12 cellular contexts compared by ENCODE assay signal in genomic region chr10:30368065-30368718, GRCh38. TPM values are rescaled to one million over a fixed set of nuclear protein-coding genes. Genes with fewer than 3 reads are reported as not detected.
A peak's percentile ranks its signal among the peaks of the same experiment; 100 is the strongest.
DNase-seq lines count a peak whose midpoint lies in the region; ATAC-seq and TF ChIP-seq lines count a peak whose summit lies in the region.
"Had no signal": no experiment of that assay in that cellular context is flagged by ENCODE, and none has a peak within 500 bp of the region (broad histone marks: within the 10 kb centered on the region; RNA-seq: fewer than 3 reads in every experiment).

No MANE protein-coding gene starts in this region.

- H2AK5ac ChIP-seq in IMR-90 (ENCODE audit: low read depth, low read length) = no peak overlapping the region

- no peak overlapping the region for H3K4ac ChIP-seq in IMR-90 (ENCODE audit: low read depth, low read length)

- intact Hi-C loops in IMR-90 (cut with micrococcal nuclease) (no loop called here), right lobe of liver (cut with DNase I) (no loop called here)

- no peaks in the 10 kb centered on the region for H3K79me1 ChIP-seq in IMR-90 (ENCODE audit: low read depth in 1 of 2, low read length in 2 of 2)

- no peak overlapping the region for H3K9ac ChIP-seq in IMR-90 (ENCODE audit: low read depth, low read length)

- BruUV-seq in IMR-90 (replicated peaks; lab: Mats Ljungman, UMichigan) = no TSS peak

- ATAC-seq in IMR-90 (ENCODE audit: low read depth) = no peak
- ATAC-seq in esophagus mucosa = peak; percentile 86
- peak in 3 of 4 donors; percentile 22 to 43 (median 29) for ATAC-seq in right lobe of liver
- ATAC-seq: activated T-helper 17 cell treated with anti-CD3 and anti-CD28 coated beads, Interleukin-2, amount 50 U/mL, for 72 hours; CD8-positive, alpha-beta T cell had no signal

- H3K36me3 ChIP-seq in IMR-90 (ENCODE audit: control insufficient read depth, insufficient read depth, low read length) (no peaks in the 10 kb centered on the region), right lobe of liver (no peaks in the 10 kb centered on the region), suprapubic skin (no peaks in the 10 kb centered on the region)

- TF ChIP-seq CTCF in IMR-90 (conservative IDR thresholded peaks at IDR 0.05; ENCODE audit: low read depth, low read length) (no peak), right lobe of liver (IDR thresholded peaks at IDR 0.05) (no peak), suprapubic skin (IDR thresholded peaks at IDR 0.05) (no peak), GM13976 (IDR thresholded peaks at IDR 0.05; ENCODE audit: borderline replicate concordance, control extremely low read depth, extremely low read depth, insufficient read depth, missing control alignments) (no peak)

- no peak overlapping the region for H3K23ac ChIP-seq in IMR-90 (ENCODE audit: low read depth, low read length)

- dilution Hi-C loops in IMR-90 (cut with HindIII; ENCODE audit: low sequenced_read_pairs, unreplicated experiment) = no loop called here

- H4K20me1 ChIP-seq in IMR-90 (ENCODE audit: insufficient read depth, low read length) = no peaks in the 10 kb centered on the region

- H3K27ac ChIP-seq in IMR-90 (ENCODE audit: insufficient read depth, low read length) (no peak overlapping the region), right lobe of liver (no peak overlapping the region), suprapubic skin (peak overlapping the region; percentile 45)

- H2BK20ac ChIP-seq in IMR-90 (ENCODE audit: low read depth, low read length) = no peak overlapping the region

- H4K91ac ChIP-seq in IMR-90 (ENCODE audit: insufficient read depth, low read depth, low read length) = no peak overlapping the region

- H2AK9ac ChIP-seq in IMR-90 (replicated peaks; ENCODE audit: low read depth, low read length, poor library complexity) = no peak overlapping the region

- H2BK15ac ChIP-seq in IMR-90 (ENCODE audit: low read depth, low read length) = no peak overlapping the region

- no peak overlapping the region for H3K4me3 ChIP-seq in IMR-90 (ENCODE audit: insufficient read depth, low read depth, low read length)
- H3K4me3 ChIP-seq in right lobe of liver = no peak overlapping the region
- peak overlapping the region; percentile 18 for H3K4me3 ChIP-seq in suprapubic skin

- no peak overlapping the region for H4K8ac ChIP-seq in IMR-90 (ENCODE audit: low read depth in 2 of 2, low read length in 2 of 2)

- in situ Hi-C loops in IMR-90 (cut with MboI; ENCODE audit: low sequenced_read_pairs) (no loop called here), GM13976 (cut with MboI; ENCODE audit: low sequenced_read_pairs, unreplicated experiment) (no loop called here)

- TF ChIP-seq POLR2A in IMR-90 (IDR thresholded peaks at IDR 0.05; ENCODE audit: low read depth, low read length) = no peak
- TF ChIP-seq POLR2A in right lobe of liver (IDR thresholded peaks at IDR 0.05) = no peak
- TF ChIP-seq POLR2A in suprapubic skin (IDR thresholded peaks at IDR 0.05) = no peak

- no peak overlapping the region for H2BK5ac ChIP-seq in IMR-90 (ENCODE audit: low read depth, low read length, poor library complexity, severe bottlenecking)

- peak overlapping the region; percentile 23 for H2AFZ ChIP-seq in IMR-90 (replicated peaks; ENCODE audit: low read length, poor library complexity)

- 30% methylated on average over 13 of the region's 22 CpGs; no CpG with 5 or more reads in 1 of the 2 experiments for WGBS in IMR-90 (ENCODE audit: extremely low coverage in 2 of 2, insufficient read length in 1 of 2), 2 experiments
- WGBS in right lobe of liver (ENCODE audit: insufficient coverage, low coverage, low lambda C conversion rate, missing lambda C conversion rate) = 42% methylated on average over 2 of the region's 22 CpGs
- 25% methylated on average over 19 of the region's 22 CpGs for WGBS in suprapubic skin

- H4K5ac ChIP-seq in IMR-90 (ENCODE audit: low read depth, low read length) = no peak overlapping the region

- H3K4me2 ChIP-seq in IMR-90 (ENCODE audit: low read depth, low read length) = no peak overlapping the region

- no peaks in the 10 kb centered on the region for H3K4me1 ChIP-seq in IMR-90 (ENCODE audit: control insufficient read depth, insufficient read depth, low read length)
- H3K4me1 ChIP-seq in right lobe of liver = no peaks in the 10 kb centered on the region
- H3K4me1 ChIP-seq in suprapubic skin = peaks cover 12% of the 10 kb centered on the region

- POLR2A ChIA-PET in IMR-90 (lab: Charles Lee; ENCODE audit: unreplicated experiment) = no interaction called here

- H2BK120ac ChIP-seq in IMR-90 (ENCODE audit: low read depth, low read length) = no peak overlapping the region

- H3K27me3 ChIP-seq in IMR-90 (ENCODE audit: control insufficient read depth, insufficient read depth, low read length) = peaks cover 55% of the 10 kb centered on the region
- H3K27me3 ChIP-seq in right lobe of liver = no peaks in the 10 kb centered on the region
- no peaks in the 10 kb centered on the region for H3K27me3 ChIP-seq in suprapubic skin

- no peak overlapping the region for H3K18ac ChIP-seq in IMR-90 (ENCODE audit: low read depth, low read length)

- no peak for TF ChIP-seq RAD21 in IMR-90 (IDR thresholded peaks at IDR 0.05; ENCODE audit: low read length)

- H3K14ac ChIP-seq in IMR-90 (replicated peaks; ENCODE audit: low read depth, low read length) = no peak overlapping the region

- DNase-seq in IMR-90 = no peak
- DNase-seq in right lobe of liver = no peak
- peak; percentile 61 to 76 for DNase-seq in suprapubic skin (ENCODE audit: low spot score in 2 of 2)
- DNase-seq in occipital lobe (lab: John Stamatoyannopoulos, UW) = no peak
- DNase-seq in amniotic stem cell (lab: John Stamatoyannopoulos, UW) = no peak
- DNase-seq in GM13976 (ENCODE audit: low spot score) = no peak
- DNase-seq: NCI-H1105 treated with DMSO at 0.1 percent for 48 hours, NCI-H69, T-helper 9 cell had no signal

- no peaks in the 10 kb centered on the region for H3K9me1 ChIP-seq in IMR-90 (ENCODE audit: insufficient read depth, low read length)

- TF ChIP-seq EP300 in suprapubic skin (IDR thresholded peaks at IDR 0.05) = no peak

- no peaks in the 10 kb centered on the region for H3K9me3 ChIP-seq in IMR-90 (ENCODE audit: control insufficient read depth, insufficient read depth, low read length)
- H3K9me3 ChIP-seq in right lobe of liver = no peaks in the 10 kb centered on the region
- no peaks in the 10 kb centered on the region for H3K9me3 ChIP-seq in suprapubic skin

- H3K56ac ChIP-seq in IMR-90 (ENCODE audit: extremely low read depth, insufficient read depth, low read length) = no peak overlapping the region

- CTCF ChIA-PET in IMR-90 (lab: Yijun Ruan, JAX) = no interaction called here

TF ChIP-seq in IMR-90, 13 proteins besides CTCF, POLR2A, EP300 and RAD21:
- TF ChIP-seq SMC3 (IDR thresholded peaks at IDR 0.05; ENCODE audit: low read depth, low read length) = no peak
- no peak for TF ChIP-seq CHD1 (IDR thresholded peaks at IDR 0.05; ENCODE audit: low read depth, low read length)
- no peak for TF ChIP-seq NFE2L2 (IDR thresholded peaks at IDR 0.05; ENCODE audit: low read depth, low read length)
- TF ChIP-seq ELK1 (IDR thresholded peaks at IDR 0.05; ENCODE audit: borderline replicate concordance, low read depth, low read length) = no peak
- no peak for TF ChIP-seq CEBPB (IDR thresholded peaks at IDR 0.05; ENCODE audit: low read depth, low read length)
- TF ChIP-seq FOS (IDR thresholded peaks at IDR 0.05; ENCODE audit: low read depth, low read length) = no peak
- no peak for TF ChIP-seq RCOR1 (IDR thresholded peaks at IDR 0.05; ENCODE audit: insufficient replicate concordance, low read length)
- no peak for TF ChIP-seq BHLHE40 (IDR thresholded peaks at IDR 0.05; ENCODE audit: low read depth, low read length)
- TF ChIP-seq RFX5 (IDR thresholded peaks at IDR 0.05; ENCODE audit: low read depth, low read length) = no peak
- no peak for TF ChIP-seq MAFK (IDR thresholded peaks at IDR 0.05; ENCODE audit: low read depth, low read length)
- TF ChIP-seq MAZ (IDR thresholded peaks at IDR 0.05; ENCODE audit: borderline replicate concordance, low read depth, low read length) = no peak
- TF ChIP-seq USF2 (IDR thresholded peaks at IDR 0.05; ENCODE audit: low read depth, low read length) = no peak
- no peak for TF ChIP-seq MXI1 (IDR thresholded peaks at IDR 0.05; ENCODE audit: borderline replicate concordance, low read depth, low read length)
TF ChIP-seq in IMR-90: peak in this region for 0.

RNA-seq across cellular contexts. Expression of gene MTPAP, which starts 19.1 kb away (rescaled TPM):
- total RNA-seq in IMR-90 (2012; rRNA removed) (21.0 and 23.3 TPM in 2 replicates), esophagus mucosa (19.0 TPM), right lobe of liver (10 to 100 TPM in 4 of 6 experiments, 1 to 10 TPM in 2; 7.6 to 13.9 (median 11.9) TPM), suprapubic skin (10 to 100 TPM; 17.7 to 25.7 (median 18.2) TPM), occipital lobe (51.0 TPM)
- 5.2 and 7.8 TPM in 2 replicates for polyA plus RNA-seq in IMR-90 (2012; rRNA removed)
- polyA plus RNA-seq in IMR-90 (2012; cell fraction: cytosol; rRNA removed) = 0.84 and 1.1 TPM in 2 replicates
- 1.1 and 8.7 TPM in 2 replicates for polyA plus RNA-seq in IMR-90 (2012; cell fraction: nucleus; rRNA removed; ENCODE audit: low replicate concordance)

Comparison
In these comparisons a context has a peak if more than half of its experiments do, and no peak if none do; other contexts are left out.
1. DNase-seq: peak in suprapubic skin (2 of 2); none in IMR-90 (single experiment), right lobe of liver (0 of 3), occipital lobe (single experiment), amniotic stem cell (single experiment) and GM13976 (single experiment).